12 cellular contexts compared by ENCODE assay signal in genomic region chr2:196112408-196113039, GRCh38. TPM values are rescaled to one million over a fixed set of nuclear protein-coding genes. Genes with fewer than 3 reads are reported as not detected.
DNase-seq lines count a peak whose midpoint lies in the region; ATAC-seq and TF ChIP-seq lines count a peak whose summit lies in the region.
"Had no signal": no experiment of that assay in that cellular context is flagged by ENCODE, and none has a peak within 500 bp of the region (broad histone marks: within the 10 kb centered on the region; RNA-seq: fewer than 3 reads in every experiment).

No MANE protein-coding gene starts in this region.

- H3K36me3 ChIP-seq in SK-N-MC (ENCODE audit: insufficient read depth, low read length) (no peaks in the 10 kb centered on the region), WERI-Rb-1 (no peaks in the 10 kb centered on the region)
- H3K36me3 ChIP-seq: HAP-1, Peyer's patch had no signal

- peak; percentile 77 for DNase-seq in SK-N-MC (ENCODE audit: low read depth, low spot score)
- DNase-seq in fibroblast of peridontal ligament (ENCODE audit: extremely low read depth): peak; percentile 93
- peak; percentile 91 for DNase-seq in skeletal muscle cell (ENCODE audit: low read depth)
- no peak for DNase-seq in WERI-Rb-1
- no peak for DNase-seq in germinal center (ENCODE audit: low spot score)
- DNase-seq in activated naive CD4-positive, alpha-beta T cell treated with anti-CD3 and anti-CD28 coated beads, Interleukin-2, amount 50 U/mL, for 72 hours (ENCODE audit: low spot score in 2 of 2): no peak
- DNase-seq in activated gamma-delta T cell treated with Interleukin-2 at 50 U/mL for 16 hours: no peak
- DNase-seq: Peyer's patch had no signal

- peak overlapping the region; percentile 58 for H3K4me3 ChIP-seq in SK-N-MC
- no peak overlapping the region for H3K4me3 ChIP-seq in skeletal muscle cell (ENCODE audit: low read depth, low read length)
- no peak overlapping the region for H3K4me3 ChIP-seq in WERI-Rb-1 (ENCODE audit: low read depth, low read length)
- H3K4me3 ChIP-seq: HAP-1, Peyer's patch had no signal

- no peak for TF ChIP-seq CTCF in WERI-Rb-1 (IDR thresholded peaks at IDR 0.05; ENCODE audit: low read depth, low read length)

- H3K27ac ChIP-seq in SK-N-MC: peak overlapping the region; percentile 96
- no peak overlapping the region for H3K27ac ChIP-seq in WERI-Rb-1
- H3K27ac ChIP-seq: parathyroid adenoma, Peyer's patch had no signal

- no peaks in the 10 kb centered on the region for H3K27me3 ChIP-seq in WERI-Rb-1 (ENCODE audit: insufficient read depth, low read depth, severe bottlenecking)
- H3K27me3 ChIP-seq: Peyer's patch had no signal

- peak overlapping the region; percentile 69 for H3K9ac ChIP-seq in SK-N-MC (ENCODE audit: insufficient read length)
- H3K9ac ChIP-seq: parathyroid adenoma had no signal

- no peaks in the 10 kb centered on the region for H3K36me3 Mint-ChIP-seq in activated naive CD4-positive, alpha-beta T cell treated with anti-CD3 and anti-CD28 coated beads, Interleukin-2, amount 50 U/mL, for 72 hours

- H3K9me3 ChIP-seq in SK-N-MC (ENCODE audit: low read depth, low read length) (no peaks in the 10 kb centered on the region), WERI-Rb-1 (ENCODE audit: severe bottlenecking) (no peaks in the 10 kb centered on the region)
- H3K9me3 ChIP-seq: HAP-1, Peyer's patch had no signal

- no peaks in the 10 kb centered on the region for H3K9me3 Mint-ChIP-seq in activated naive CD4-positive, alpha-beta T cell treated with anti-CD3 and anti-CD28 coated beads, Interleukin-2, amount 50 U/mL, for 72 hours

- ATAC-seq in GM18861 (IDR thresholded peaks at IDR 0.05; ENCODE audit: unreplicated experiment): peak; percentile 45
- no peak for ATAC-seq in activated naive CD4-positive, alpha-beta T cell treated with anti-CD3 and anti-CD28 coated beads, Interleukin-2, amount 50 U/mL, for 72 hours

- no peak overlapping the region for H3K27ac Mint-ChIP-seq in activated naive CD4-positive, alpha-beta T cell treated with anti-CD3 and anti-CD28 coated beads, Interleukin-2, amount 50 U/mL, for 72 hours
- H3K27ac Mint-ChIP-seq: stimulated activated naive CD8-positive, alpha-beta T cell treated with anti-CD3 and anti-CD28 coated beads, Interleukin-15, Interleukin-2, amounts not matched to agents 100 ng/mL and 50 ng/mL, for 24 hours had no signal

RNA-seq across cellular contexts. Expression of gene DNAH7, which starts 43.9 kb away (rescaled TPM):
- under 1 TPM in 1 of 2 donors, not detected in 1; 0.05 TPM for total RNA-seq in activated naive CD4-positive, alpha-beta T cell treated with anti-CD3 and anti-CD28 coated beads, Interleukin-2, amount 50 U/mL, for 72 hours

RNA-seq across cellular contexts. Expression of gene STK17B, which starts 58.9 kb away (rescaled TPM):
- total RNA-seq in activated naive CD4-positive, alpha-beta T cell treated with anti-CD3 and anti-CD28 coated beads, Interleukin-2, amount 50 U/mL, for 72 hours: 100 to 1,000 TPM; 164 to 240 TPM

Comparison
In these comparisons a context has a peak if more than half of its experiments do, and no peak if none do; other contexts are left out.
1. DNase-seq: peak in SK-N-MC (single experiment), fibroblast of peridontal ligament (single experiment) and skeletal muscle cell (single experiment); none in WERI-Rb-1 (single experiment), germinal center (single experiment), activated naive CD4-positive, alpha-beta T cell treated with anti-CD3 and anti-CD28 coated beads, Interleukin-2, amount 50 U/mL, for 72 hours (0 of 2) and activated gamma-delta T cell treated with Interleukin-2 at 50 U/mL for 16 hours (single experiment).